In the genomic region with DNA sequence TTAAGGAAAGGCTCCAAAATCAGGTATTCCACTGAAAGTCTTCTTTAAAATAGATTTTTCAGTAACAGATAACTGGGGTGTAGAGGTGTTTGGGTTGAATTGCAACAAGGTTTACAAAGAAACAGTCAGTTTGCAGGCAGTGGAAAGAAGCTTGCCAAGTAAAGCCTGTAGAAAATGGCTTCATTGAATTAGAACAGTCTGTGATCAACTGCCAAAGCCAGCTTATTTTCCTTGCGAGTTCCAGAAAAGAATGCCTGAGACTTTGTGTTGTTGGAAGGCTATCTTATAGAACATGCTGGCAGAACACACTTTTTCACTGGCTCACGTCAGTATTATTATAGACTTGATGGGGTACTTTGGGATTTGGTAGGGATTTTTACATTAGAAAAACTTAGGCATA, we compare ENCODE assay signal across 21 cellular contexts.
DNase-seq lines count a peak whose midpoint lies in the region; ATAC-seq and TF ChIP-seq lines count a peak whose summit lies in the region.
"Had no signal": no experiment of that assay in that cellular context is flagged by ENCODE, and none has a peak within 500 bp of the region (broad histone marks: within the 10 kb centered on the region; RNA-seq: fewer than 3 reads in every experiment).

No MANE protein-coding gene starts in this region.

- intact Hi-C loops in mucosa of descending colon (cut with DNase I, micrococcal nuclease) (no loop called here), A673 (cut with micrococcal nuclease; ENCODE audit: unreplicated experiment) (no loop called here)

- no peak for TF ChIP-seq CTCF in astrocyte of the cerebellum (IDR thresholded peaks at IDR 0.05; ENCODE audit: low read depth, low read length, missing control alignments)
- no peak for TF ChIP-seq CTCF in mucosa of descending colon (IDR thresholded peaks at IDR 0.05)
- TF ChIP-seq CTCF in A673 (conservative IDR thresholded peaks at IDR 0.05; ENCODE audit: low read depth, low read length) = no peak

- POLR2A ChIA-PET in A673 (lab: Charles Lee; ENCODE audit: low non-redundant PET) = no interaction called here
- POLR2A ChIA-PET in activated CD4-positive, alpha-beta memory T cell treated with anti-CD3 and anti-CD28 coated beads, Interleukin-2, amount 10 ng/mL, durations not matched to agents 7 days and 5 days (lab: Charles Lee) = no interaction called here

- BruUV-seq in A673 (replicated peaks; lab: Mats Ljungman, UMichigan) = no TSS peak

- CTCF ChIA-PET in A673 (lab: Charles Lee) = no interaction called here
- CTCF ChIA-PET in activated CD4-positive, alpha-beta memory T cell treated with anti-CD3 and anti-CD28 coated beads, Interleukin-2, amount 10 ng/mL, durations not matched to agents 7 days and 5 days (lab: Charles Lee) = no interaction called here

- in situ Hi-C loops in astrocyte of the cerebellum (cut with HindIII; ENCODE audit: low sequenced_read_pairs) = no loop called here

- H3K9me3 ChIP-seq in mucosa of descending colon (no peaks in the 10 kb centered on the region), A673 (ENCODE audit: low read depth, low read length, poor library complexity, severe bottlenecking) (no peaks in the 10 kb centered on the region)

- no peaks in the 10 kb centered on the region for H3K36me3 Mint-ChIP-seq in natural killer cell treated with Interleukin-12 subunit alpha and Interleukin-12 subunit beta and Interleukin-15 and Interleukin-18, amount 100 ng/mL, for 72 hours
- H3K36me3 Mint-ChIP-seq in activated CD4-positive, alpha-beta memory T cell treated with anti-CD3 and anti-CD28 coated beads, Interleukin-2, amount 10 ng/mL, durations not matched to agents 7 days and 5 days (ENCODE audit: low read depth) = no peaks in the 10 kb centered on the region
- H3K36me3 Mint-ChIP-seq: CD8-positive, alpha-beta T cell had no signal

- ATAC-seq in mucosa of descending colon = no peak
- no peak for ATAC-seq in natural killer cell treated with Interleukin-12 subunit alpha and Interleukin-12 subunit beta and Interleukin-15 and Interleukin-18, amount 100 ng/mL, for 72 hours
- ATAC-seq: CD8-positive, alpha-beta T cell had no signal

- H3K4me3 ChIP-seq in astrocyte of the cerebellum (ENCODE audit: low read depth, low read length) (no peak overlapping the region), mucosa of descending colon (no peak overlapping the region), A673 (ENCODE audit: low read depth, low read length, poor library complexity, severe bottlenecking) (no peak overlapping the region)
- H3K4me3 ChIP-seq: PC-9 had no signal

- H3K27ac ChIP-seq in A673 (ENCODE audit: low read depth, low read length, poor library complexity, severe bottlenecking) = no peak overlapping the region
- H3K27ac ChIP-seq: PC-9 had no signal

- H3K4me1 Mint-ChIP-seq in natural killer cell treated with Interleukin-12 subunit alpha and Interleukin-12 subunit beta and Interleukin-15 and Interleukin-18, amount 100 ng/mL, for 72 hours (ENCODE audit: low read depth in 2 of 2) = no peaks in the 10 kb centered on the region
- no peaks in the 10 kb centered on the region for H3K4me1 Mint-ChIP-seq in activated CD4-positive, alpha-beta memory T cell treated with anti-CD3 and anti-CD28 coated beads, Interleukin-2, amount 10 ng/mL, durations not matched to agents 7 days and 5 days

- no peaks in the 10 kb centered on the region for H3K27me3 Mint-ChIP-seq in natural killer cell treated with Interleukin-12 subunit alpha and Interleukin-12 subunit beta and Interleukin-15 and Interleukin-18, amount 100 ng/mL, for 72 hours
- no peaks in the 10 kb centered on the region for H3K27me3 Mint-ChIP-seq in activated CD4-positive, alpha-beta memory T cell treated with anti-CD3 and anti-CD28 coated beads, Interleukin-2, amount 10 ng/mL, durations not matched to agents 7 days and 5 days

- H3K36me3 ChIP-seq in mucosa of descending colon (ENCODE audit: low read depth) = no peaks in the 10 kb centered on the region
- H3K36me3 ChIP-seq in A673 (ENCODE audit: insufficient read depth, low read length, poor library complexity, severe bottlenecking) = no peaks in the 10 kb centered on the region

- H3K27ac Mint-ChIP-seq in natural killer cell treated with Interleukin-12 subunit alpha and Interleukin-12 subunit beta and Interleukin-15 and Interleukin-18, amount 100 ng/mL, for 72 hours = no peak overlapping the region
- H3K27ac Mint-ChIP-seq in activated CD4-positive, alpha-beta memory T cell treated with anti-CD3 and anti-CD28 coated beads, Interleukin-2, amount 10 ng/mL, durations not matched to agents 7 days and 5 days = no peak overlapping the region
- H3K27ac Mint-ChIP-seq: CD8-positive, alpha-beta T cell had no signal

- H3K9me3 Mint-ChIP-seq in natural killer cell treated with Interleukin-12 subunit alpha and Interleukin-12 subunit beta and Interleukin-15 and Interleukin-18, amount 100 ng/mL, for 72 hours = peaks cover 4% of the 10 kb centered on the region
- no peaks in the 10 kb centered on the region for H3K9me3 Mint-ChIP-seq in activated CD4-positive, alpha-beta memory T cell treated with anti-CD3 and anti-CD28 coated beads, Interleukin-2, amount 10 ng/mL, durations not matched to agents 7 days and 5 days
- H3K9me3 Mint-ChIP-seq: CD8-positive, alpha-beta T cell had no signal

- H3K27me3 ChIP-seq in A673 (replicated peaks; ENCODE audit: insufficient read depth, low read depth, low read length, poor library complexity) = no peaks in the 10 kb centered on the region

- DNase-seq in astrocyte of the cerebellum (ENCODE audit: low read depth) (peak; percentile 3), cerebellum (ENCODE audit: low spot score) (peak; percentile 20), medulla oblongata (ENCODE audit: extremely low spot score) (peak; percentile 57), mucosa of descending colon (no peak), A673 (ENCODE audit: low spot score) (no peak)
- DNase-seq in natural killer cell treated with Interleukin-12 subunit alpha and Interleukin-12 subunit beta and Interleukin-15 and Interleukin-18, amount 100 ng/mL, for 72 hours (ENCODE audit: low spot score) = no peak
- no peak for DNase-seq in activated CD4-positive, alpha-beta memory T cell treated with anti-CD3 and anti-CD28 coated beads, Interleukin-2, amount 10 ng/mL, durations not matched to agents 7 days and 5 days
- DNase-seq: ACHN; CD8-positive, alpha-beta T cell; DND-41; GOT3; HCEC 1CT; KG1; NCI-H1092; NCI-H1436; NCI-H187 treated with DMSO at 0.1 percent for 48 hours; NCI-H2107; NCI-H69; PC-9; RPMI8226; SHP77 had no signal

- H3K4me1 ChIP-seq in mucosa of descending colon (ENCODE audit: low read depth) (no peaks in the 10 kb centered on the region), A673 (ENCODE audit: insufficient read depth, low read length, poor library complexity, severe bottlenecking) (no peaks in the 10 kb centered on the region)

- H3K4me3 Mint-ChIP-seq in natural killer cell treated with Interleukin-12 subunit alpha and Interleukin-12 subunit beta and Interleukin-15 and Interleukin-18, amount 100 ng/mL, for 72 hours = no peak overlapping the region
- H3K4me3 Mint-ChIP-seq in activated CD4-positive, alpha-beta memory T cell treated with anti-CD3 and anti-CD28 coated beads, Interleukin-2, amount 10 ng/mL, durations not matched to agents 7 days and 5 days = no peak overlapping the region
- H3K4me3 Mint-ChIP-seq: CD8-positive, alpha-beta T cell had no signal

Comparison
In these comparisons a context has a peak if more than half of its experiments do, and no peak if none do; other contexts are left out.
1. DNase-seq: peak in astrocyte of the cerebellum (single experiment), cerebellum (single experiment) and medulla oblongata (single experiment); none in mucosa of descending colon (0 of 3), natural killer cell treated with Interleukin-12 subunit alpha and Interleukin-12 subunit beta and Interleukin-15 and Interleukin-18, amount 100 ng/mL, for 72 hours (single experiment), A673 (single experiment) and activated CD4-positive, alpha-beta memory T cell treated with anti-CD3 and anti-CD28 coated beads, Interleukin-2, amount 10 ng/mL, durations not matched to agents 7 days and 5 days (single experiment).